8 cellular contexts compared by ENCODE assay signal in genomic region chr13:102361113-102361512, GRCh38. TPM values are rescaled to one million over a fixed set of nuclear protein-coding genes. Genes with fewer than 3 reads are reported as not detected.
"Had no signal": no experiment of that assay in that cellular context is flagged by ENCODE, and none has a peak within 500 bp of the region (broad histone marks: within the 10 kb centered on the region; RNA-seq: fewer than 3 reads in every experiment).

No MANE protein-coding gene starts in this region.

- H3K9me3 Mint-ChIP-seq: H9 had no signal

- ATAC-seq: K562 had no signal

- H3K4me3 ChIP-seq: GM23248, K562 had no signal

- FAIRE-seq: HTR-8/SVneo, K562 had no signal

- H3K4me3 Mint-ChIP-seq: H9 had no signal

- DNase-seq: GM23248, GOT3, H9, HCEC 1CT, IMR-90 had no signal

- H3K4me1 Mint-ChIP-seq: H9 had no signal

- H3K27ac ChIP-seq: GM23248 had no signal

- H3K27ac Mint-ChIP-seq: H9 had no signal

RNA-seq across cellular contexts. Expression of gene FGF14, which starts 40.7 kb away (rescaled TPM):
- total RNA-seq: GM23248, HT-29, K562 had no signal
- polyA plus RNA-seq: IMR-90, K562 had no signal
